ENCODE assay signal across 9 cellular contexts in the genomic region with DNA sequence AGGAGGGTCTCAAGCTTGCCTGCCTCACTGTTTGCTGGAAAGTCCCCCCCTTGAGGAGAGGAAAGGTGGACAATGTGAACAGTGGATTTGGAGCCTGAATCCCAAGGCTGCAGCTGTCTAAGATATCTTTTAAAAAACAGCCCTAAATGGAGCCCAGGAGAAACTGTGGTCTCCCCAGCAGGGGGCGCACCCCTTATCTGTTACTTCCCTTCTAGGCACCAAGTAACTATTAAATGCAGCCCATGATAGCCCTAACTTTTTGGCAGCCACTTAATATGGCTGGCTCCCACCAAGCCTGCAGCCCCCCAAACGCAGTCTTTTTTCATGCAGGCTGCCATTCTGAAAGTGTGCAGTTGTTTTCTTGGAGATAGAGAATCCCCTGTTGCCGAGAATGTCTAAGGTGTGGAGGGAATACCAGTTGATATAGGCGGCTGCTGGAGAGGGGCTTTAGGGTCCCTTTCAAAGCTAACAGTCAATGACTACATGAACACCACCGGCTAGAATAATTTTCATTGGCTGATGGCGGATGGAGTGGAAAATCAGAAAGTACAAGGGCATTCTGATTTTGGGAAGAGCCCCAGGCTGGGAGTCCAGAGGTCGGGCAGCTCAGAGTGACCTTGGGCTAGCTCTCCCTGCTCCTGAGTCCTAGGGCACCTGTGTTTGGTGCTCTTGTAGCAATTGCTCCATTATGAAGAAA. TPM values are rescaled to one million over a fixed set of nuclear protein-coding genes. Genes with fewer than 3 reads are reported as not detected.
A peak's percentile ranks its signal among the peaks of the same experiment; 100 is the strongest.
DNase-seq lines count a peak whose midpoint lies in the region; ATAC-seq and TF ChIP-seq lines count a peak whose summit lies in the region.
"Had no signal": no experiment of that assay in that cellular context is flagged by ENCODE, and none has a peak within 500 bp of the region (broad histone marks: within the 10 kb centered on the region; RNA-seq: fewer than 3 reads in every experiment).

No MANE protein-coding gene starts in this region.

- no peaks in the 10 kb centered on the region for H3K36me3 ChIP-seq in Karpas-422 (ENCODE audit: insufficient read depth, low read length)
- H3K36me3 ChIP-seq in tibial nerve = no peaks in the 10 kb centered on the region

- H3K4me3 Mint-ChIP-seq in nephron progenitor cell = no peak overlapping the region

- peaks cover 12% of the 10 kb centered on the region for H3K4me1 Mint-ChIP-seq in nephron progenitor cell

- no peak overlapping the region for H3K4me2 ChIP-seq in Karpas-422 (ENCODE audit: low read depth, low read length, poor library complexity, severe bottlenecking)

- TF ChIP-seq CTCF in astrocyte of the spinal cord (IDR thresholded peaks at IDR 0.05; ENCODE audit: low read depth, low read length) (peak; percentile 38), nephron progenitor cell (IDR thresholded peaks at IDR 0.05) (peak; percentile 60), tibial nerve (IDR thresholded peaks at IDR 0.05) (peak in 1 of 5 experiments; percentile 7)

- peaks cover 87% of the 10 kb centered on the region for H3K27me3 Mint-ChIP-seq in nephron progenitor cell (ENCODE audit: low read depth, poor library complexity)

- WGBS in tibial nerve, 2 donors = 73 to 77% methylated on average over 7 of the region's 7 CpGs

- no peak for TF ChIP-seq EP300 in tibial nerve (IDR thresholded peaks at IDR 0.05)

- H4K20me1 ChIP-seq in Karpas-422 (ENCODE audit: insufficient read depth, low read depth, low read length) = no peaks in the 10 kb centered on the region

- H3K4me3 ChIP-seq in Karpas-422 (ENCODE audit: low read length) (no peak overlapping the region), astrocyte of the spinal cord (ENCODE audit: low read depth, low read length) (no peak overlapping the region), tibial nerve (no peak overlapping the region)

- no peaks in the 10 kb centered on the region for H3K36me3 Mint-ChIP-seq in nephron progenitor cell (ENCODE audit: low read depth)

- H3K9me3 ChIP-seq in Karpas-422 (ENCODE audit: low read length) = no peaks in the 10 kb centered on the region
- no peaks in the 10 kb centered on the region for H3K9me3 ChIP-seq in tibial nerve

- no peak for TF ChIP-seq POLR2A in tibial nerve (IDR thresholded peaks at IDR 0.05)

- H3K9me2 ChIP-seq in Karpas-422 (replicated peaks; ENCODE audit: insufficient read depth, low read length) = no peaks in the 10 kb centered on the region

- H3K27me3 ChIP-seq in Karpas-422 (ENCODE audit: low read length) (no peaks in the 10 kb centered on the region), tibial nerve (peaks cover 0 to 94% of the 10 kb centered on the region in 2 donors)

- H3K9me3 Mint-ChIP-seq in nephron progenitor cell = no peaks in the 10 kb centered on the region
- H3K9me3 Mint-ChIP-seq: CD4-positive, alpha-beta T cell had no signal

- H3K27ac ChIP-seq in Karpas-422 (ENCODE audit: low read length) = no peak overlapping the region
- no peak overlapping the region for H3K27ac ChIP-seq in tibial nerve

- DNase-seq in SIG-M5 treated with dmso at 0.1 percent for 504 hours (lab: John Stamatoyannopoulos, UW; ENCODE audit: unreplicated experiment) (peak; percentile 27), SIG-M5 (lab: John Stamatoyannopoulos, UW) (no peak), Karpas-422 (peak; percentile 71), astrocyte of the spinal cord (ENCODE audit: low read depth, low spot score) (no peak), nephron progenitor cell (peak; percentile 58), inferior parietal cortex (ENCODE audit: extremely low spot score) (no peak), tibial nerve (ENCODE audit: low spot score in 2 of 2) (no peak)

- no peak for ATAC-seq in HG03432 (IDR thresholded peaks at IDR 0.05; ENCODE audit: unreplicated experiment)

- no peak overlapping the region for H3K9ac ChIP-seq in Karpas-422 (ENCODE audit: low read length)

- no peak overlapping the region for H3K27ac Mint-ChIP-seq in nephron progenitor cell
- H3K27ac Mint-ChIP-seq: CD4-positive, alpha-beta T cell had no signal

- H3K79me2 ChIP-seq in Karpas-422 (ENCODE audit: low read length) = no peaks in the 10 kb centered on the region

- H3K4me1 ChIP-seq in Karpas-422 (ENCODE audit: low read length) (no peaks in the 10 kb centered on the region), tibial nerve (peaks cover 0 to 9% (median 2%) of the 10 kb centered on the region in 4 donors)

- in situ Hi-C loops in astrocyte of the spinal cord (cut with HindIII; ENCODE audit: low sequenced_read_pairs) = no loop called here

- no peak overlapping the region for H2AFZ ChIP-seq in Karpas-422 (ENCODE audit: low read length)

RNA-seq across cellular contexts. Expression of a gene that starts 1.3 kb away (rescaled TPM):
- total RNA-seq in Karpas-422 (2014; rRNA removed; shearing (Covaris generic); ENCODE audit: low replicate concordance) = not detected in 2 replicates
- 1 to 10 TPM in 1 of 4 donors, not detected in 3; 4.8 TPM for total RNA-seq in tibial nerve
- total RNA-seq: CD4-positive, alpha-beta T cell had no signal

Comparison
In these comparisons a context has a peak if more than half of its experiments do, and no peak if none do; other contexts are left out.
1. DNase-seq: peak in SIG-M5 treated with dmso at 0.1 percent for 504 hours (single experiment), Karpas-422 (single experiment) and nephron progenitor cell (single experiment); none in SIG-M5 (single experiment), astrocyte of the spinal cord (single experiment), inferior parietal cortex (single experiment) and tibial nerve (0 of 2).